Comparison of ENCODE assay signal across 9 cellular contexts in the genomic region with DNA sequence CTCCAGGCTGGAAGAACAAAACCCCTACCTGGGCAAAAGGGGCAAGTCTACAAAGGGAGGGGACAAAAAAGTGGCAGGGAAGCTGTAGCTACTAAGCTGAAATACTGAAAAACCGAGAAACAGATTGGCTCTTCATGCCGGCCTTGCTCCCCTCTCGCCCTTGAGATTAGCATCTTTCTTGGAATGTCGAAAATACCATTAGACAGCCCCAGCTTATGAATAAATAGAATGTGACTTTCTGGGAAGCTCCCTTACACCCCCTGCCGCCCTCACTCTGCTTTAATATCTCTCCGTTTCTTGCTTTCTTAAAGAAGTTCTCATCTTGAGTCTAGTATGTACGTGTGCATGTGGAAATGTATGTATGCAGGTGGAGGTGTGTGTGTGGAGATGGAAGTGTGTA. TPM values are rescaled to one million over a fixed set of nuclear protein-coding genes. Genes with fewer than 3 reads are reported as not detected.
DNase-seq lines count a peak whose midpoint lies in the region; ATAC-seq and TF ChIP-seq lines count a peak whose summit lies in the region.
"Had no signal": no experiment of that assay in that cellular context is flagged by ENCODE, and none has a peak within 500 bp of the region (broad histone marks: within the 10 kb centered on the region; RNA-seq: fewer than 3 reads in every experiment).

No MANE protein-coding gene starts in this region.

- H3K4me1 ChIP-seq in heart right ventricle (peaks cover 8 to 53% (median 22%) of the 10 kb centered on the region in 9 donors), adipocyte (ENCODE audit: control insufficient read depth, insufficient read depth, low read length) (peaks cover 13% of the 10 kb centered on the region), right lobe of liver (peaks cover 0 to 4% (median 0%) of the 10 kb centered on the region in 4 donors), uterus (peaks cover 0 to 7% of the 10 kb centered on the region in 2 donors), PC-9 (replicated peaks; ENCODE audit: insufficient read depth) (no peaks in the 10 kb centered on the region)

- BruUV-seq in PC-9 (replicated peaks; lab: Mats Ljungman, UMichigan), result no TSS peak

- DNase-seq in heart right ventricle, result no peak
- no peak for DNase-seq in cardiac septum (ENCODE audit: low spot score)
- no peak for DNase-seq in adipocyte (ENCODE audit: low read depth)
- DNase-seq in right lobe of liver, result no peak
- no peak for DNase-seq in uterus
- no peak for DNase-seq in PC-9
- no peak for DNase-seq in G401 (ENCODE audit: low spot score)
- DNase-seq: NCI-H1930 had no signal

- ATAC-seq in heart right ventricle (no peak), right lobe of liver (no peak), GM19452 (IDR thresholded peaks at IDR 0.05; ENCODE audit: unreplicated experiment) (no peak)

- CTCF ChIA-PET in PC-9 (lab: Charles Lee), result no interaction called here

- TF ChIP-seq POLR2A in right lobe of liver (IDR thresholded peaks at IDR 0.05) (no peak), uterus (IDR thresholded peaks at IDR 0.05) (no peak)

- no peak overlapping the region for H3K4me2 ChIP-seq in PC-9

- 47 to 65% methylated on average over 7 of the region's 7 CpGs for WGBS in heart right ventricle, 2 donors
- 46% methylated on average over 7 of the region's 7 CpGs for WGBS in right lobe of liver (ENCODE audit: insufficient coverage, low coverage, low lambda C conversion rate, missing lambda C conversion rate)

- H3K4me3 ChIP-seq in heart right ventricle, result peak overlapping the region in 4 of 10 donors; percentile 1 to 45 (median 16)
- H3K4me3 ChIP-seq in adipocyte (ENCODE audit: low read length), result no peak overlapping the region
- H3K4me3 ChIP-seq in right lobe of liver, result no peak overlapping the region
- H3K4me3 ChIP-seq in uterus, result no peak overlapping the region
- H3K4me3 ChIP-seq in PC-9, result no peak overlapping the region

- H3K36me3 ChIP-seq in heart right ventricle (peaks cover 0 to 19% (median 0%) of the 10 kb centered on the region in 9 donors), adipocyte (ENCODE audit: control insufficient read depth, insufficient read depth, low read length, severe bottlenecking) (no peaks in the 10 kb centered on the region), right lobe of liver (no peaks in the 10 kb centered on the region), uterus (no peaks in the 10 kb centered on the region), PC-9 (ENCODE audit: low read depth) (no peaks in the 10 kb centered on the region)

- peak overlapping the region; percentile 56 to 90 (median 80) for H3K27ac ChIP-seq in heart right ventricle
- H3K27ac ChIP-seq in right lobe of liver, result peak overlapping the region in 2 of 3 donors; percentile 30 to 72
- peak overlapping the region; percentile 48 to 65 for H3K27ac ChIP-seq in uterus
- no peak overlapping the region for H3K27ac ChIP-seq in PC-9

- H3K9me2 ChIP-seq in PC-9 (ENCODE audit: insufficient read depth), result no peaks in the 10 kb centered on the region

- no peaks in the 10 kb centered on the region for H4K20me1 ChIP-seq in PC-9 (ENCODE audit: insufficient read depth)

- peaks cover 3% of the 10 kb centered on the region; the same call in 1 of the 2 replicates for H3F3A ChIP-seq in PC-9 (ENCODE audit: insufficient read depth, low read depth)

- no peak overlapping the region for H2AFZ ChIP-seq in PC-9

- peak overlapping the region; percentile 10 for H3K9ac ChIP-seq in adipocyte (ENCODE audit: low read length)

- TF ChIP-seq CTCF in heart right ventricle (IDR thresholded peaks at IDR 0.05) (peak in 1 of 9 donors; percentile 11), right lobe of liver (IDR thresholded peaks at IDR 0.05) (no peak), uterus (IDR thresholded peaks at IDR 0.05) (no peak), PC-9 (conservative IDR thresholded peaks at IDR 0.05) (no peak)

- no peaks in the 10 kb centered on the region for H3K27me3 ChIP-seq in heart right ventricle
- no peaks in the 10 kb centered on the region for H3K27me3 ChIP-seq in adipocyte (replicated peaks; ENCODE audit: control insufficient read depth, insufficient read depth, low read length)
- H3K27me3 ChIP-seq in right lobe of liver, result no peaks in the 10 kb centered on the region
- no peaks in the 10 kb centered on the region for H3K27me3 ChIP-seq in uterus
- no peaks in the 10 kb centered on the region for H3K27me3 ChIP-seq in PC-9 (ENCODE audit: insufficient read depth, low read depth)

- intact Hi-C loops in heart right ventricle (cut with DNase I) (no loop called here), cardiac septum (cut with DNase I) (loop anchor here (5.0 kb wide), 1 partner anchor 57 kb away; a partner anchor contains a TSS), right lobe of liver (cut with DNase I) (loop anchor here in 1 of 2 donors (10.0 kb wide), 1 partner anchor 175 kb away; no protein-coding TSS in a partner anchor), uterus (cut with DNase I; ENCODE audit: low total_unique reads) (no loop called here), PC-9 (cut with micrococcal nuclease; ENCODE audit: unreplicated experiment) (no loop called here)

- H3K9me3 ChIP-seq in heart right ventricle (no peaks in the 10 kb centered on the region), adipocyte (ENCODE audit: control insufficient read depth, low read length) (no peaks in the 10 kb centered on the region), right lobe of liver (no peaks in the 10 kb centered on the region), uterus (no peaks in the 10 kb centered on the region), PC-9 (ENCODE audit: insufficient read depth, low read depth) (no peaks in the 10 kb centered on the region)

- no peaks in the 10 kb centered on the region for H3K79me2 ChIP-seq in PC-9 (ENCODE audit: low read depth)

- POLR2A ChIA-PET in PC-9 (lab: Charles Lee; ENCODE audit: unreplicated experiment), result interaction anchor here (0.7 kb wide), 1 partner anchor 1812 kb away, joined by 3 read pairs; no protein-coding TSS in a partner anchor

- in situ Hi-C loops in G401 (cut with HindIII; ENCODE audit: low sequenced_read_pairs), result no loop called here

RNA-seq across cellular contexts. Expression of a gene that starts 14.1 kb away (rescaled TPM):
- 1 to 10 TPM in 4 of 10 donors, under 1 TPM in 6; 0.45 to 8.0 (median 0.85) TPM for total RNA-seq in heart right ventricle
- under 1 TPM; 0.58 to 0.59 TPM for polyA plus RNA-seq in heart right ventricle
- total RNA-seq in cardiac septum, result 1.00 TPM
- total RNA-seq in right lobe of liver, result 1 to 10 TPM in 5 of 6 experiments, under 1 TPM in 1; 0.95 to 7.7 (median 1.6) TPM
- total RNA-seq in uterus, result 1 to 10 TPM in 3 of 4 donors, not detected in 1; 1.3 to 3.2 (median 1.3) TPM
- total RNA-seq in PC-9 (2021), result not detected in 2 replicates
- 0.10 TPM in 1 of 2 replicates, not detected in the other for total RNA-seq in G401 (2014; rRNA removed; shearing (Covaris generic))

RNA-seq across cellular contexts. Expression of a gene that starts 14.4 kb away (rescaled TPM):
- total RNA-seq in heart right ventricle (1 to 10 TPM; 1.2 to 2.8 (median 1.9) TPM), cardiac septum (1.6 TPM), right lobe of liver (1 to 10 TPM in 3 of 6 experiments, under 1 TPM in 3; 0.81 to 1.6 (median 1.0) TPM), uterus (1 to 10 TPM in 3 of 4 donors, under 1 TPM in 1; 0.88 to 5.0 (median 1.3) TPM), PC-9 (2021) (4.1 and 5.0 TPM in 2 replicates)
- 1 to 10 TPM; 1.0 to 1.2 TPM for polyA plus RNA-seq in heart right ventricle
- total RNA-seq in G401 (2014; rRNA removed; shearing (Covaris generic)), result 6.2 and 9.0 TPM in 2 replicates

RNA-seq across cellular contexts. Expression of a gene that starts 36.0 kb away (rescaled TPM):
- total RNA-seq in heart right ventricle (10 to 100 TPM; 25.1 to 69.4 (median 43.8) TPM), cardiac septum (34.0 TPM), right lobe of liver (10 to 100 TPM; 24.9 to 33.9 (median 28.9) TPM), uterus (10 to 100 TPM in 1 of 4 donors, 1 to 10 TPM in 2, under 1 TPM in 1; 0.88 to 28.3 (median 4.0) TPM), PC-9 (2021) (46.5 and 50.9 TPM in 2 replicates)
- polyA plus RNA-seq in heart right ventricle, result 10 to 100 TPM in 1 of 2 donors, 1 to 10 TPM in 1; 1.2 to 11.3 TPM
- not detected in 2 replicates for total RNA-seq in G401 (2014; rRNA removed; shearing (Covaris generic))

RNA-seq across cellular contexts. Expression of a gene that starts 57.8 kb away (rescaled TPM):
- total RNA-seq in heart right ventricle, result 1 to 10 TPM; 2.3 to 4.2 (median 3.4) TPM
- polyA plus RNA-seq in heart right ventricle, result 1 to 10 TPM in 1 of 2 donors, under 1 TPM in 1; 0.73 to 1.5 TPM
- 4.1 TPM for total RNA-seq in cardiac septum
- total RNA-seq in right lobe of liver, result 1 to 10 TPM; 4.6 to 10.0 (median 6.4) TPM
- total RNA-seq in uterus, result 10 to 100 TPM in 2 of 4 donors, 1 to 10 TPM in 2; 6.8 to 12.4 (median 8.8) TPM
- 8.2 and 9.3 TPM in 2 replicates for total RNA-seq in PC-9 (2021)
- total RNA-seq in G401 (2014; rRNA removed; shearing (Covaris generic)), result 9.7 and 13.5 TPM in 2 replicates
